8 cellular contexts compared by ENCODE assay signal in the genomic region with DNA sequence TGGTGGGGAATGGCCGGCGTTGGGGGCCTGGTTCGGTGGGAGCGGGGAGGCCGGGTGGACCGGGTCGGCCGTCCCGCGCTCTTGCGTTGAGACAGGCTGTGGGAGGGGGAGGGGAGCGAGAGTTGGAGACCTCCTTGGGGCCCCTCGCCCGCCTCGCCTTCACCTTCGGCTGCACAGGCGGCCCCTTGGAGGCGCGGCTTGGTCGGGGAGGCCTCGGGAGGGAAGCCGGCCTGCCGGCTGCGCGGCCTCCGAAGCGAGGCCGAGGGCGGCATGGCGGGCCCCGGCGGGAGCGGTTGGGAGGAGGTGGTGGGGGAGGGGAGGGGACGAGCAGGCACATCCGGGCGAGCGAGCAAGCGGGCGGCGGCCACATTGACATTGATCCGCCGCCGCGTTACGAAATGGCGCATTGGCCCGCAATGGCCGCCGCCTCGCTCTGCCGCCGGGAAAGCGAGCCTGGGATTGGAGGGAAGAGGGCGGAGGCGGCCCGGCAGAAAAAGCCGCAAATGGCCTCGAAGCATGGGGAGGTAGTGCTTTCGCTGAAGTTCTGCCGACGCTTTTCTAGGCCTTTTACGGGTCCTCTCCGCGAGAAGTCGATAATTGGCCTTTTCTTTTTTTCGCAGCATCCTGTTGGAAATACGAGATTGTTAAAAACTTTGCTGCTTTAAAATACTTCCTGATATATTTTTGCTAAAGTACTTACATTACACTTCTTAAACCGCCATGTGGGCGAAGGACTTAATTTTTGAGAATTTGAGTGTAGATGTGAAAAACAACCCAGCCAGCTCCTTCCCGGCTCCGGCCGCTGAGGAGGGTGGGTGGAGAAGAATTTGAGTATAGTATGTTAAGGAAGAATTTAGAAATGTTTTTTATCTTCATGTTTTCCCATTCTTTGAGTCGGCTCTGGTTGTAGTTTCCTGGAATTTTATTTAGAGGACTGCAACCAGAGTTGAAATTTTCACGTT. TPM values are rescaled to one million over a fixed set of nuclear protein-coding genes. Genes with fewer than 3 reads are reported as not detected.
DNase-seq lines count a peak whose midpoint lies in the region; ATAC-seq, FAIRE-seq and TF ChIP-seq lines count a peak whose summit lies in the region.

No MANE protein-coding gene starts in this region.

- TF ChIP-seq CTCF in heart right ventricle (IDR thresholded peaks at IDR 0.05) (no peak), upper lobe of left lung (IDR thresholded peaks at IDR 0.05) (peak in 1 of 6 experiments; percentile 20)

- TF ChIP-seq POLR2A in GM12892 (IDR thresholded peaks at IDR 0.05; ENCODE audit: low read depth, low read length) = peak; percentile 70; the same call in 1 of the 2 replicates
- no peak for TF ChIP-seq POLR2A in upper lobe of left lung (IDR thresholded peaks at IDR 0.05)

- peak in 1 of 4 donors; percentile 23 for TF ChIP-seq EP300 in upper lobe of left lung (IDR thresholded peaks at IDR 0.05)

- peak overlapping the region; percentile 93 for H3K9ac ChIP-seq in adipocyte (ENCODE audit: low read length)

- H3K27ac ChIP-seq in heart right ventricle = peak overlapping the region; percentile 93 to 100 (median 99)
- peak overlapping the region; percentile 98 to 100 (median 100) for H3K27ac ChIP-seq in upper lobe of left lung

- intact Hi-C loops in heart right ventricle (cut with DNase I) = loop anchor here in 9 of 10 donors (1.0 to 5.0 kb wide), 9 partner anchors 28 to 119 kb away; partner anchors contain the start of gene NFE2L2 (in 1 of the 9)
- intact Hi-C loops in posterior vena cava (cut with DNase I) = loop anchor here (5.0 to 10.0 kb wide), 2 partner anchors 49 to 52 kb away; partner anchors contain the start of gene NFE2L2 (in 2 of the 2)

- no peaks in the 10 kb centered on the region for H3K27me3 ChIP-seq in adipocyte (replicated peaks; ENCODE audit: control insufficient read depth, insufficient read depth, low read length)
- no peaks in the 10 kb centered on the region for H3K27me3 ChIP-seq in heart right ventricle
- no peaks in the 10 kb centered on the region for H3K27me3 ChIP-seq in upper lobe of left lung

- peak; percentile 47 for ATAC-seq in HG02763 (IDR thresholded peaks at IDR 0.05; ENCODE audit: unreplicated experiment)
- peak; percentile 76 to 91 (median 84) for ATAC-seq in heart right ventricle
- ATAC-seq in upper lobe of left lung (ENCODE audit: low FRiP score in 2 of 2) = peak; percentile 89 to 93

- H3K36me3 ChIP-seq in adipocyte (ENCODE audit: control insufficient read depth, insufficient read depth, low read length, severe bottlenecking) (peaks cover 33% of the 10 kb centered on the region), heart right ventricle (peaks cover 0 to 43% (median 26%) of the 10 kb centered on the region in 9 donors), upper lobe of left lung (peaks cover 10 to 45% (median 22%) of the 10 kb centered on the region in 4 donors)

- peak; percentile 80 for FAIRE-seq in GM12892 (lab: Jason Lieb, UNC)

- H3K9me3 ChIP-seq in adipocyte (ENCODE audit: control insufficient read depth, low read length) = no peaks in the 10 kb centered on the region
- H3K9me3 ChIP-seq in heart right ventricle = no peaks in the 10 kb centered on the region
- H3K9me3 ChIP-seq in upper lobe of left lung = no peaks in the 10 kb centered on the region

- 0 to 1% methylated on average over 63 to 73 of the region's 74 CpGs for WGBS in heart right ventricle, 2 donors
- 0% methylated on average over 35 to 38 of the region's 74 CpGs for WGBS in upper lobe of left lung, 2 donors

- H3K4me1 ChIP-seq in adipocyte (ENCODE audit: control insufficient read depth, insufficient read depth, low read length) (peaks cover 49% of the 10 kb centered on the region), heart right ventricle (peaks cover 10 to 61% (median 57%) of the 10 kb centered on the region in 9 donors), upper lobe of left lung (peaks cover 38 to 55% (median 47%) of the 10 kb centered on the region in 4 donors)

- DNase-seq in GM12892 (ENCODE audit: insufficient read length) = peak; percentile 80
- peak; percentile 44 for DNase-seq in NCI-H128 (lab: John Stamatoyannopoulos, UW; ENCODE audit: unreplicated experiment)
- peak; percentile 66 to 86 for DNase-seq in SW 1271 (lab: John Stamatoyannopoulos, UW)
- peak; percentile 97 for DNase-seq in adipocyte (ENCODE audit: low read depth)
- DNase-seq in heart right ventricle = peak; percentile 93 to 96
- DNase-seq in posterior vena cava (ENCODE audit: low spot score) = peak; percentile 98
- peak; percentile 93 to 96 for DNase-seq in upper lobe of left lung

- H3K4me3 ChIP-seq in adipocyte (ENCODE audit: low read length) = peak overlapping the region; percentile 88
- H3K4me3 ChIP-seq in heart right ventricle = peak overlapping the region; percentile 69 to 96 (median 86)
- H3K4me3 ChIP-seq in upper lobe of left lung = peak overlapping the region; percentile 56 to 74 (median 64)

RNA-seq across cellular contexts. Expression of gene HNRNPA3, which starts 0.6 kb away (rescaled TPM):
- 303 TPM for polyA plus RNA-seq in GM12892 (2012; ENCODE audit: missing spikeins)
- total RNA-seq in heart right ventricle = 10 to 100 TPM; 63.7 to 93.8 (median 77.6) TPM
- 10 to 100 TPM; 78.3 to 93.7 TPM for polyA plus RNA-seq in heart right ventricle
- total RNA-seq in posterior vena cava = 100 to 1,000 TPM; 152 to 166 TPM
- 100 to 1,000 TPM in 2 of 6 donors, 10 to 100 TPM in 4; 53.2 to 146 (median 89.0) TPM for total RNA-seq in upper lobe of left lung

RNA-seq across cellular contexts. Expression of gene NFE2L2, which starts 51.4 kb away (rescaled TPM):
- 26.9 TPM for polyA plus RNA-seq in GM12892 (2012; ENCODE audit: missing spikeins)
- 10 to 100 TPM; 39.0 to 67.9 (median 57.6) TPM for total RNA-seq in heart right ventricle
- 10 to 100 TPM; 26.4 to 28.8 TPM for polyA plus RNA-seq in heart right ventricle
- 10 to 100 TPM; 82.8 to 87.5 TPM for total RNA-seq in posterior vena cava
- total RNA-seq in upper lobe of left lung = 100 to 1,000 TPM in 3 of 6 donors, 10 to 100 TPM in 3; 52.4 to 174 (median 94.4) TPM

Comparison
In these comparisons a context has a peak if more than half of its experiments do, and no peak if none do; other contexts are left out.
1. Peak in every context shown above with its lines: DNase-seq, ATAC-seq, H3K4me3 ChIP-seq and H3K27ac ChIP-seq.
2. DNase-seq: peak in every context shown above with its lines; median percentile 98 in posterior vena cava; 97 in adipocyte; 94 in heart right ventricle; 94 in upper lobe of left lung; 80 in GM12892; 76 in SW 1271; 44 in NCI-H128.